Comparison of ENCODE assay signal across 8 cellular contexts in genomic region chr11:10302744-10303557, GRCh38. TPM values are rescaled to one million over a fixed set of nuclear protein-coding genes. Genes with fewer than 3 reads are reported as not detected.
A peak's percentile ranks its signal among the peaks of the same experiment; 100 is the strongest.
DNase-seq lines count a peak whose midpoint lies in the region; ATAC-seq and TF ChIP-seq lines count a peak whose summit lies in the region.

No MANE protein-coding gene starts in this region.

- no peaks in the 10 kb centered on the region for H3K9me3 Mint-ChIP-seq in naive thymus-derived CD8-positive, alpha-beta T cell

- H2AFZ ChIP-seq in OCI-LY1 (ENCODE audit: low read length) = no peak overlapping the region

- TF ChIP-seq EP300 in tibial nerve (IDR thresholded peaks at IDR 0.05) = peak in 1 of 2 donors; percentile 86

- H3K27me3 Mint-ChIP-seq in naive thymus-derived CD8-positive, alpha-beta T cell = peaks cover 4 to 17% (median 14%) of the 10 kb centered on the region in 5 donors

- no peaks in the 10 kb centered on the region for H3K79me2 ChIP-seq in OCI-LY1 (ENCODE audit: insufficient read depth, low read length)

- H3K36me3 ChIP-seq in OCI-LY1 (ENCODE audit: insufficient read depth, low read length) (peaks cover 4% of the 10 kb centered on the region; the same call in 1 of the 2 replicates), tibial nerve (no peaks in the 10 kb centered on the region)

- H4K20me1 ChIP-seq in OCI-LY1 (ENCODE audit: insufficient read depth, low read length) = no peaks in the 10 kb centered on the region

- TF ChIP-seq POLR2A in tibial nerve (IDR thresholded peaks at IDR 0.05) = peak in 1 of 2 donors; percentile 50

- peak overlapping the region; percentile 91 to 100 (median 99) for H3K4me3 Mint-ChIP-seq in naive thymus-derived CD8-positive, alpha-beta T cell

- peak; percentile 16 to 33 for ATAC-seq in naive thymus-derived CD8-positive, alpha-beta T cell
- ATAC-seq in HG02571 (IDR thresholded peaks at IDR 0.05; ENCODE audit: unreplicated experiment) = no peak

- no peaks in the 10 kb centered on the region for H3K9me3 ChIP-seq in OCI-LY1 (ENCODE audit: low read length)
- H3K9me3 ChIP-seq in tibial nerve = no peaks in the 10 kb centered on the region

- peaks cover 22 to 64% (median 43%) of the 10 kb centered on the region in 4 donors for H3K4me1 Mint-ChIP-seq in naive thymus-derived CD8-positive, alpha-beta T cell

- no peaks in the 10 kb centered on the region for H3F3A ChIP-seq in OCI-LY1 (ENCODE audit: insufficient read depth, low read length)

- peak; percentile 60 for DNase-seq in AG08396 (ENCODE audit: low spot score)
- DNase-seq in GM20000 (ENCODE audit: low spot score) = peak; percentile 56
- peak; percentile 65 for DNase-seq in activated gamma-delta T cell treated with Interleukin-2 at 50 U/mL for 16 hours
- peak; percentile 64 for DNase-seq in fibroblast of pulmonary artery (ENCODE audit: low read depth)
- DNase-seq in naive thymus-derived CD8-positive, alpha-beta T cell = peak; percentile 53 to 85 (median 68)
- peak; percentile 84 to 86 for DNase-seq in tibial nerve (ENCODE audit: low spot score in 2 of 2)

- peak overlapping the region; percentile 85 for H3K4me2 ChIP-seq in OCI-LY1 (ENCODE audit: low read length)

- peak overlapping the region; percentile 72 for H3K4me3 ChIP-seq in OCI-LY1 (ENCODE audit: low read depth, low read length, poor library complexity, severe bottlenecking)
- H3K4me3 ChIP-seq in fibroblast of pulmonary artery (replicated peaks; ENCODE audit: low read depth, low read length) = peak overlapping the region; percentile 95
- peak overlapping the region; percentile 69 to 84 (median 74) for H3K4me3 ChIP-seq in tibial nerve

- no peak overlapping the region for H3K27ac ChIP-seq in OCI-LY1 (ENCODE audit: low read depth, low read length, poor library complexity, severe bottlenecking)
- peak overlapping the region; percentile 68 to 89 (median 81) for H3K27ac ChIP-seq in tibial nerve

- no peak for TF ChIP-seq CTCF in GM20000 (IDR thresholded peaks at IDR 0.05; ENCODE audit: extremely low read depth, missing control alignments)
- 0 out of 2 replicates have a peak, but pooled peaks have one; percentile 7 for TF ChIP-seq CTCF in OCI-LY1 (IDR thresholded peaks at IDR 0.05; ENCODE audit: low read length)
- no peak for TF ChIP-seq CTCF in fibroblast of pulmonary artery (IDR thresholded peaks at IDR 0.05; ENCODE audit: low read length, missing control alignments)
- peak in 2 of 5 experiments; percentile 6 to 13 for TF ChIP-seq CTCF in tibial nerve (IDR thresholded peaks at IDR 0.05)

- POLR2A ChIA-PET in naive thymus-derived CD8-positive, alpha-beta T cell (lab: Charles Lee) = interaction anchor here (0.5 to 2.4 kb wide), 9 partner anchors 7 to 1392 kb away, joined by 3 to 6 read pairs (median 4); partner anchors contain the start of genes AKIP1 and EIF4G2

- peaks cover 57% of the 10 kb centered on the region for H3K4me1 ChIP-seq in OCI-LY1 (ENCODE audit: insufficient read depth, low read length, severe bottlenecking)
- peaks cover 0 to 44% (median 18%) of the 10 kb centered on the region in 4 donors for H3K4me1 ChIP-seq in tibial nerve

- H3K36me3 Mint-ChIP-seq in naive thymus-derived CD8-positive, alpha-beta T cell = no peaks in the 10 kb centered on the region

- peak overlapping the region; percentile 65 for H3K9ac ChIP-seq in OCI-LY1 (ENCODE audit: low read length)

- peak overlapping the region; percentile 87 to 98 (median 92) for H3K27ac Mint-ChIP-seq in naive thymus-derived CD8-positive, alpha-beta T cell

- H3K9me2 ChIP-seq in OCI-LY1 (ENCODE audit: low read depth, low read length) = no peaks in the 10 kb centered on the region

- H3K27me3 ChIP-seq in OCI-LY1 (ENCODE audit: insufficient read depth, low read length) (no peaks in the 10 kb centered on the region), tibial nerve (no peaks in the 10 kb centered on the region)

- WGBS in tibial nerve, 2 donors = 2 to 4% methylated on average over 48 to 56 of the region's 56 CpGs

RNA-seq across cellular contexts. Expression of gene ADM, which starts 1.9 kb away (rescaled TPM):
- under 1 TPM; 0.77 to 0.91 TPM for total RNA-seq in naive thymus-derived CD8-positive, alpha-beta T cell
- polyA plus RNA-seq in naive thymus-derived CD8-positive, alpha-beta T cell = under 1 TPM in 1 of 3 donors, not detected in 2; 0.15 TPM
- 100 to 1,000 TPM; 123 to 420 (median 197) TPM for total RNA-seq in tibial nerve

RNA-seq across cellular contexts. Expression of gene SBF2, which starts 8.9 kb away (rescaled TPM):
- total RNA-seq in naive thymus-derived CD8-positive, alpha-beta T cell = 10 to 100 TPM; 14.2 to 14.6 TPM
- 1 to 10 TPM; 2.0 to 4.9 (median 4.1) TPM for polyA plus RNA-seq in naive thymus-derived CD8-positive, alpha-beta T cell
- total RNA-seq in tibial nerve = 100 to 1,000 TPM in 1 of 4 donors, 10 to 100 TPM in 3; 75.0 to 104 (median 86.9) TPM

Comparison
In these comparisons a context has a peak if more than half of its experiments do, and no peak if none do; other contexts are left out.
1. RNA of gene ADM, which starts 1.9 kb away (total RNA-seq): 123 to 420 TPM in tibial nerve; 0.77 to 0.91 TPM in naive thymus-derived CD8-positive, alpha-beta T cell; every median in the first group is over 10 times any median in the second.
2. RNA of gene SBF2, which starts 8.9 kb away (total RNA-seq): 75.0 to 104 TPM in tibial nerve; 14.2 to 14.6 TPM in naive thymus-derived CD8-positive, alpha-beta T cell; every median in the first group is over 4 times any median in the second.
3. Peak in every context shown above with its lines, with median percentiles within 50 percentile points of each other: DNase-seq and H3K4me3 ChIP-seq.